Comparison of ENCODE assay signal across 9 cellular contexts in genomic region chr5:177310332-177310731, GRCh38. TPM values are rescaled to one million over a fixed set of nuclear protein-coding genes. Genes with fewer than 3 reads are reported as not detected.
DNase-seq lines count a peak whose midpoint lies in the region; TF ChIP-seq lines count a peak whose summit lies in the region.
"Had no signal": no experiment of that assay in that cellular context is flagged by ENCODE, and none has a peak within 500 bp of the region (broad histone marks: within the 10 kb centered on the region; RNA-seq: fewer than 3 reads in every experiment).

No MANE protein-coding gene starts in this region.

- in situ Hi-C loops in mammary epithelial cell (cut with MboI; ENCODE audit: low sequenced_read_pairs in 2 of 2): loop anchor here in 1 of 2 donors (5.0 kb wide), 1 partner anchor 92 kb away; the partner anchor contains the start of gene PFN3

- H3K36me3 ChIP-seq in mammary epithelial cell (ENCODE audit: insufficient read depth, low read length) (peaks cover 4% of the 10 kb centered on the region), SK-N-MC (ENCODE audit: insufficient read depth, low read length) (peaks cover 18% of the 10 kb centered on the region)

- H3K9me3 Mint-ChIP-seq in MCF 10A (ENCODE audit: unreplicated experiment) (no peaks in the 10 kb centered on the region), immature natural killer cell (no peaks in the 10 kb centered on the region), type B pancreatic cell (no peaks in the 10 kb centered on the region)

- H3K4me1 ChIP-seq in mammary epithelial cell (ENCODE audit: insufficient read depth, low read length): peaks cover 36% of the 10 kb centered on the region

- peaks cover 33% of the 10 kb centered on the region for H3K36me3 Mint-ChIP-seq in MCF 10A (ENCODE audit: insufficient read depth, unreplicated experiment)
- H3K36me3 Mint-ChIP-seq in immature natural killer cell: peaks cover 3 to 15% (median 11%) of the 10 kb centered on the region in 3 donors
- H3K36me3 Mint-ChIP-seq in type B pancreatic cell: peaks cover 12% of the 10 kb centered on the region

- H3K27me3 Mint-ChIP-seq in MCF 10A (ENCODE audit: insufficient read depth, unreplicated experiment): no peaks in the 10 kb centered on the region
- H3K27me3 Mint-ChIP-seq in immature natural killer cell (ENCODE audit: low read depth in 3 of 3): peaks cover 0 to 7% (median 6%) of the 10 kb centered on the region in 3 donors
- no peaks in the 10 kb centered on the region for H3K27me3 Mint-ChIP-seq in type B pancreatic cell

- intact Hi-C loops in mammary epithelial cell (cut with micrococcal nuclease) (loop anchor here (2.0 kb wide), 1 partner anchor 78 kb away; no protein-coding TSS in a partner anchor), MCF 10A (cut with micrococcal nuclease) (no loop called here)

- H3K9me3 ChIP-seq in mammary epithelial cell (replicated peaks; ENCODE audit: insufficient read depth, low read length) (no peaks in the 10 kb centered on the region), SK-N-MC (ENCODE audit: low read depth, low read length) (no peaks in the 10 kb centered on the region)

- H3K4me3 ChIP-seq in mammary epithelial cell (replicated peaks in 1 of 3; ENCODE audit: insufficient read depth in 1 of 3, low read depth in 2 of 3, low read length in 3 of 3) (no peak overlapping the region), SK-N-MC (peak overlapping the region; percentile 94)

- H4K20me1 ChIP-seq in mammary epithelial cell (ENCODE audit: insufficient read depth, low read length): peaks cover 2% of the 10 kb centered on the region

- no peak overlapping the region for H2AFZ ChIP-seq in mammary epithelial cell (ENCODE audit: low read depth, low read length)

- no peak for DNase-seq in mammary epithelial cell
- no peak for DNase-seq in MCF 10A (ENCODE audit: unreplicated experiment)
- DNase-seq in SK-N-MC (ENCODE audit: low read depth, low spot score): no peak
- no peak for DNase-seq in immature natural killer cell
- DNase-seq in type B pancreatic cell (ENCODE audit: extremely low spot score, unreplicated experiment): no peak
- DNase-seq in ecto neural progenitor cell (ENCODE audit: low spot score): no peak
- no peak for DNase-seq in SK-N-DZ (ENCODE audit: low spot score)
- DNase-seq in NCI-H82 treated with DMSO at 0.1 percent for 48 hours (lab: John Stamatoyannopoulos, UW; ENCODE audit: unreplicated experiment): no peak

- POLR2A ChIA-PET in MCF 10A (lab: Yijun Ruan, JAX): interaction anchor here (0.8 to 2.4 kb wide), 10 partner anchors 9 to 282 kb away, joined by 3 to 11 read pairs (median 5); partner anchors contain the start of genes GRK6, LMAN2, PDLIM7 and TMED9

- H3K79me2 ChIP-seq in mammary epithelial cell (ENCODE audit: insufficient read depth, low read length): peaks cover 16% of the 10 kb centered on the region

- 98% methylated on average over 9 of the region's 13 CpGs for whole genome bisulfite sequencing in mammary epithelial cell (ENCODE audit: low coverage, missing lambda C conversion rate)

- no peak overlapping the region for H3K4me3 Mint-ChIP-seq in MCF 10A (ENCODE audit: unreplicated experiment)
- peak overlapping the region; percentile 74 to 92 (median 79) for H3K4me3 Mint-ChIP-seq in immature natural killer cell
- peak overlapping the region; percentile 90 for H3K4me3 Mint-ChIP-seq in type B pancreatic cell

- no peak overlapping the region for H3K9ac ChIP-seq in mammary epithelial cell (ENCODE audit: insufficient read depth, low read length)
- H3K9ac ChIP-seq in SK-N-MC (ENCODE audit: insufficient read length): peak overlapping the region; percentile 48

- BruUV-seq in mammary epithelial cell (replicated peaks; lab: Mats Ljungman, UMichigan) (no TSS peak), MCF 10A (replicated peaks; lab: Mats Ljungman, UMichigan) (no TSS peak)

- TF ChIP-seq CTCF in mammary epithelial cell (conservative IDR thresholded peaks at IDR 0.05 in 1 of 2, IDR thresholded peaks at IDR 0.05 in 1 of 2; ENCODE audit: extremely low read depth in 1 of 2, insufficient read depth in 1 of 2, low read depth in 1 of 2, low read length in 2 of 2) (no peak), MCF 10A (IDR thresholded peaks at IDR 0.05; ENCODE audit: unreplicated experiment) (no peak), type B pancreatic cell (conservative IDR thresholded peaks at IDR 0.05) (no peak)

- H3K27ac ChIP-seq in mammary epithelial cell (ENCODE audit: insufficient read depth, low read depth, low read length) (no peak overlapping the region), SK-N-MC (no peak overlapping the region)
- H3K27ac ChIP-seq: cardiac muscle cell had no signal

- dilution Hi-C loops in mammary epithelial cell (cut with HindIII; ENCODE audit: low sequenced_read_pairs): no loop called here

- H3K27me3 ChIP-seq in mammary epithelial cell (ENCODE audit: insufficient read depth, low read length): no peaks in the 10 kb centered on the region
- H3K27me3 ChIP-seq: cardiac muscle cell had no signal

- H3K4me2 ChIP-seq in mammary epithelial cell (ENCODE audit: insufficient read depth, low read depth, low read length): peak overlapping the region; percentile 95

- H3K27ac Mint-ChIP-seq in MCF 10A (ENCODE audit: low read depth, unreplicated experiment) (no peak overlapping the region), immature natural killer cell (peak overlapping the region in 4 of 6 donors; percentile 87 to 90 (median 89)), type B pancreatic cell (no peak overlapping the region)

- CTCF ChIA-PET in mammary epithelial cell (lab: Charles Lee; ENCODE audit: low non-redundant PET): interaction anchor here (1.0 to 1.1 kb wide), 2 partner anchors 8 to 193 kb away, joined by 4 to 5 read pairs; no protein-coding TSS in a partner anchor
- CTCF ChIA-PET in MCF 10A (lab: Yijun Ruan, JAX): interaction anchor here (0.6 to 5.8 kb wide), 48 partner anchors 9 to 858 kb away, joined by 3 to 52 read pairs (median 6); partner anchors contain the start of gene PDLIM7

- H3K4me1 Mint-ChIP-seq in MCF 10A (ENCODE audit: insufficient read depth, unreplicated experiment) (peaks cover 42% of the 10 kb centered on the region), immature natural killer cell (peaks cover 50 to 57% of the 10 kb centered on the region in 2 donors), type B pancreatic cell (ENCODE audit: unreplicated experiment) (peaks cover 18% of the 10 kb centered on the region)

RNA-seq across cellular contexts. Expression of gene MXD3, which starts 1.4 kb away (rescaled TPM):
- total RNA-seq in mammary epithelial cell (10 to 100 TPM in 1 of 2 donors, under 1 TPM in 1; 0.83 to 10.7 TPM), MCF 10A (2022) (8.4 and 13.2 TPM in 2 replicates), type B pancreatic cell (ENCODE audit: low replicate concordance) (10.2 and 29.5 TPM in 2 replicates)
- polyA plus RNA-seq in mammary epithelial cell (3.6 TPM), immature natural killer cell (1 to 10 TPM; 2.1 to 4.2 (median 4.1) TPM)
- not detected for polyA minus RNA-seq in mammary epithelial cell
- 263 and 287 TPM in 2 replicates for polyA plus RNA-seq in SK-N-DZ (2014; cell fraction: cytosol; rRNA removed)
- polyA plus RNA-seq in SK-N-DZ (2014; cell fraction: nucleus; rRNA removed): 398 TPM in 2 replicates

RNA-seq across cellular contexts. Expression of gene PRELID1, which starts 6.7 kb away (rescaled TPM):
- total RNA-seq in mammary epithelial cell (100 to 1,000 TPM in 1 of 2 donors, 10 to 100 TPM in 1; 51.5 to 181 TPM), MCF 10A (2022) (217 and 267 TPM in 2 replicates), type B pancreatic cell (ENCODE audit: low replicate concordance) (126 and 163 TPM in 2 replicates)
- polyA plus RNA-seq in mammary epithelial cell (276 TPM), immature natural killer cell (100 to 1,000 TPM; 345 to 494 (median 375) TPM)
- polyA minus RNA-seq in mammary epithelial cell: 144 TPM
- 367 and 387 TPM in 2 replicates for polyA plus RNA-seq in SK-N-DZ (2014; cell fraction: cytosol; rRNA removed)
- 166 and 262 TPM in 2 replicates for polyA plus RNA-seq in SK-N-DZ (2014; cell fraction: nucleus; rRNA removed)

RNA-seq across cellular contexts. Expression of gene RAB24, which starts 6.8 kb away (rescaled TPM):
- total RNA-seq in mammary epithelial cell: 10 to 100 TPM; 10.3 to 21.4 TPM
- polyA plus RNA-seq in mammary epithelial cell: 17.4 TPM
- polyA minus RNA-seq in mammary epithelial cell: not detected
- 34.3 and 42.6 TPM in 2 replicates for total RNA-seq in MCF 10A (2022)
- 10 to 100 TPM; 39.7 to 80.2 (median 45.8) TPM for polyA plus RNA-seq in immature natural killer cell
- total RNA-seq in type B pancreatic cell (ENCODE audit: low replicate concordance): 42.6 and 46.2 TPM in 2 replicates
- polyA plus RNA-seq in SK-N-DZ (2014; cell fraction: cytosol; rRNA removed): 40.3 and 43.5 TPM in 2 replicates
- 194 and 231 TPM in 2 replicates for polyA plus RNA-seq in SK-N-DZ (2014; cell fraction: nucleus; rRNA removed)

RNA-seq across cellular contexts. Expression of gene LMAN2, which starts 41.1 kb away (rescaled TPM):
- total RNA-seq in mammary epithelial cell: 100 to 1,000 TPM; 114 to 201 TPM
- polyA plus RNA-seq in mammary epithelial cell: 222 TPM
- polyA minus RNA-seq in mammary epithelial cell: 285 TPM
- 221 and 279 TPM in 2 replicates for total RNA-seq in MCF 10A (2022)
- polyA plus RNA-seq in immature natural killer cell: 100 to 1,000 TPM; 316 to 441 (median 409) TPM
- 102 and 129 TPM in 2 replicates for total RNA-seq in type B pancreatic cell (ENCODE audit: low replicate concordance)
- polyA plus RNA-seq in SK-N-DZ (2014; cell fraction: cytosol; rRNA removed): 222 and 238 TPM in 2 replicates
- 130 and 183 TPM in 2 replicates for polyA plus RNA-seq in SK-N-DZ (2014; cell fraction: nucleus; rRNA removed)

RNA-seq across cellular contexts. Expression of gene RGS14, which starts 47.4 kb away (rescaled TPM):
- total RNA-seq in mammary epithelial cell (10 to 100 TPM in 1 of 2 donors, 1 to 10 TPM in 1; 6.1 to 10.0 TPM), MCF 10A (2022) (7.8 and 12.6 TPM in 2 replicates), type B pancreatic cell (ENCODE audit: low replicate concordance) (8.9 and 16.6 TPM in 2 replicates)
- polyA plus RNA-seq in mammary epithelial cell (8.1 TPM), immature natural killer cell (10 to 100 TPM; 27.1 to 64.5 (median 33.8) TPM)
- polyA minus RNA-seq in mammary epithelial cell: 48.7 TPM
- 20.8 and 55.9 TPM in 2 replicates for polyA plus RNA-seq in SK-N-DZ (2014; cell fraction: cytosol; rRNA removed)
- 62.5 and 74.6 TPM in 2 replicates for polyA plus RNA-seq in SK-N-DZ (2014; cell fraction: nucleus; rRNA removed)

Comparison
In these comparisons a context has a peak if more than half of its experiments do, and no peak if none do; other contexts are left out.
1. H3K27ac Mint-ChIP-seq: peak in immature natural killer cell (4 of 6); none in MCF 10A (single experiment) and type B pancreatic cell (single experiment).